17 cellular contexts compared by ENCODE assay signal in genomic region chr7:155305251-155305904, GRCh38. TPM values are rescaled to one million over a fixed set of nuclear protein-coding genes. Genes with fewer than 3 reads are reported as not detected.
A peak's percentile ranks its signal among the peaks of the same experiment; 100 is the strongest.
DNase-seq lines count a peak whose midpoint lies in the region; ATAC-seq, FAIRE-seq and TF ChIP-seq lines count a peak whose summit lies in the region.
"Had no signal": no experiment of that assay in that cellular context is flagged by ENCODE, and none has a peak within 500 bp of the region (broad histone marks: within the 10 kb centered on the region; RNA-seq: fewer than 3 reads in every experiment).

No MANE protein-coding gene starts in this region.

- no peaks in the 10 kb centered on the region for H4K20me1 ChIP-seq in H9 (ENCODE audit: control insufficient read depth, insufficient read depth, insufficient read length)

- no peak overlapping the region for H3K56ac ChIP-seq in H9 (ENCODE audit: insufficient read length, low read depth, low read length)

- peaks cover 82% of the 10 kb centered on the region for H3K36me3 Mint-ChIP-seq in Calu3 (ENCODE audit: insufficient read depth, unreplicated experiment)
- H3K36me3 Mint-ChIP-seq in H9 (ENCODE audit: insufficient read depth in 1 of 3, low read depth in 3 of 3): peaks cover 50 to 73% (median 72%) of the 10 kb centered on the region in 3 experiments
- peaks cover 80% of the 10 kb centered on the region for H3K36me3 Mint-ChIP-seq in nephron progenitor cell (ENCODE audit: low read depth)

- H3K27ac Mint-ChIP-seq in Calu3 (ENCODE audit: unreplicated experiment) (peak overlapping the region; percentile 33), H9 (peak overlapping the region in 2 of 3 experiments; percentile 53 to 92; a peak in 3 of 7 replicates), nephron progenitor cell (peak overlapping the region; percentile 71)
- H3K27ac Mint-ChIP-seq: activated naive CD8-positive, alpha-beta T cell treated with anti-CD3 and anti-CD28 coated beads, Interleukin-2, amount 10 ng/mL, durations not matched to agents 7 days and 5 days; activated T-helper 1 cell treated with anti-CD3 and anti-CD28 coated beads, Interleukin-12 subunit alpha, Interleukin-12 subunit beta, Interleukin-2, Interleukin-4 antibody, amounts not matched to agents 30 ng/mL and 10 ng/mL and 1 ng/mL, durations not matched to agents 14 hours and 24 hours and 36 hours had no signal

- CTCF ChIA-PET in Calu3 (lab: Charles Lee): no interaction called here

- H4K5ac ChIP-seq in H9 (ENCODE audit: insufficient read length, low read depth, low read length): no peak overlapping the region

- no peak overlapping the region for H2BK15ac ChIP-seq in H9 (ENCODE audit: low read depth, low read length)

- H3K23me2 ChIP-seq in H9 (ENCODE audit: insufficient read length, low read depth, low read length, poor library complexity, severe bottlenecking): no peaks in the 10 kb centered on the region

- DNase-seq in Calu3 (no peak), H9 (no peak), bronchial epithelial cell (ENCODE audit: low read depth) (peak; percentile 26), nephron progenitor cell (no peak), NCI-H345 (lab: John Stamatoyannopoulos, UW) (no peak), NCI-H526 (lab: John Stamatoyannopoulos, UW) (no peak)
- DNase-seq: activated naive CD8-positive, alpha-beta T cell treated with anti-CD3 and anti-CD28 coated beads, Interleukin-2, amount 10 ng/mL, durations not matched to agents 7 days and 5 days; NCI-H1417 treated with DMSO at 0.1 percent for 48 hours; NCI-H524 treated with DMSO at 0.1 percent for 48 hours; Right ventricle myocardium superior; T-cell had no signal

- no peak overlapping the region for H3K9ac ChIP-seq in H9 (ENCODE audit: extremely low read depth, insufficient read length, low read length)

- peaks cover 18% of the 10 kb centered on the region for H3K36me3 ChIP-seq in bronchial epithelial cell (ENCODE audit: control insufficient read depth, insufficient read depth, low read length)

- no peak for ATAC-seq in GM21360 (IDR thresholded peaks at IDR 0.05; ENCODE audit: unreplicated experiment)
- ATAC-seq: esophagus mucosa, HCT116, T-cell had no signal

- H3K9me3 ChIP-seq in H9 (ENCODE audit: control insufficient read depth, low read depth, low read length): no peaks in the 10 kb centered on the region
- H3K9me3 ChIP-seq: thoracic aorta had no signal

- H3K14ac ChIP-seq in H9 (ENCODE audit: insufficient read depth, low read length): no peak overlapping the region

- no peaks in the 10 kb centered on the region for H3K9me3 Mint-ChIP-seq in Calu3 (ENCODE audit: low read depth, unreplicated experiment)
- no peaks in the 10 kb centered on the region for H3K9me3 Mint-ChIP-seq in H9
- H3K9me3 Mint-ChIP-seq in nephron progenitor cell: no peaks in the 10 kb centered on the region
- H3K9me3 Mint-ChIP-seq: activated naive CD8-positive, alpha-beta T cell treated with anti-CD3 and anti-CD28 coated beads, Interleukin-2, amount 10 ng/mL, durations not matched to agents 7 days and 5 days; activated T-helper 1 cell treated with anti-CD3 and anti-CD28 coated beads, Interleukin-12 subunit alpha, Interleukin-12 subunit beta, Interleukin-2, Interleukin-4 antibody, amounts not matched to agents 30 ng/mL and 10 ng/mL and 1 ng/mL, durations not matched to agents 14 hours and 24 hours and 36 hours; T-cell had no signal

- no peak overlapping the region for H3K4me3 Mint-ChIP-seq in Calu3 (ENCODE audit: low read depth, unreplicated experiment)
- H3K4me3 Mint-ChIP-seq in H9: no peak overlapping the region
- no peak overlapping the region for H3K4me3 Mint-ChIP-seq in nephron progenitor cell
- H3K4me3 Mint-ChIP-seq: activated naive CD8-positive, alpha-beta T cell treated with anti-CD3 and anti-CD28 coated beads, Interleukin-2, amount 10 ng/mL, durations not matched to agents 7 days and 5 days; activated T-helper 1 cell treated with anti-CD3 and anti-CD28 coated beads, Interleukin-12 subunit alpha, Interleukin-12 subunit beta, Interleukin-2, Interleukin-4 antibody, amounts not matched to agents 30 ng/mL and 10 ng/mL and 1 ng/mL, durations not matched to agents 14 hours and 24 hours and 36 hours; T-cell had no signal

- peak overlapping the region; percentile 20 for H3K27ac ChIP-seq in H9 (ENCODE audit: insufficient read length, low read depth, low read length)
- H3K27ac ChIP-seq: thoracic aorta, VCaP had no signal

- no peak overlapping the region for H2BK12ac ChIP-seq in H9 (ENCODE audit: insufficient read length, low read depth, low read length)

- no peak overlapping the region for H2BK5ac ChIP-seq in H9 (ENCODE audit: insufficient read length, low read length)

- H3K27me3 ChIP-seq in H9 (ENCODE audit: insufficient read depth, low read length): no peaks in the 10 kb centered on the region
- no peaks in the 10 kb centered on the region for H3K27me3 ChIP-seq in bronchial epithelial cell (ENCODE audit: control insufficient read depth, insufficient read depth, low read length)

- H2BK120ac ChIP-seq in H9 (ENCODE audit: low read depth, low read length, poor library complexity, severe bottlenecking): no peak overlapping the region

- no peak overlapping the region for H2AFZ ChIP-seq in H9 (ENCODE audit: low read length)

- H3K4me1 Mint-ChIP-seq in Calu3 (ENCODE audit: low read depth, unreplicated experiment) (peaks cover 38% of the 10 kb centered on the region), H9 (peaks cover 17 to 28% of the 10 kb centered on the region in 2 experiments), nephron progenitor cell (peaks cover 20% of the 10 kb centered on the region)

- no CpG with 5 or more reads among the region's 8 CpGs for WGBS in H9 (ENCODE audit: extremely low coverage, insufficient read length, low lambda C conversion rate)

- H2BK20ac ChIP-seq in H9 (ENCODE audit: low read depth, low read length, poor library complexity, severe bottlenecking): no peak overlapping the region

- no TSS peak for BruUV-seq in Calu3 (replicated peaks; lab: Mats Ljungman, UMichigan)

- H3K79me2 ChIP-seq in H9 (ENCODE audit: insufficient read depth, low read length): peaks cover 10% of the 10 kb centered on the region; the same call in 1 of the 2 replicates

- H4K8ac ChIP-seq in H9 (replicated peaks; ENCODE audit: insufficient read length, low read depth, low read length): no peak overlapping the region

- intact Hi-C loops in Calu3 (cut with micrococcal nuclease; ENCODE audit: unreplicated experiment): no loop called here

- no peak overlapping the region for H2AK5ac ChIP-seq in H9 (ENCODE audit: insufficient read length, low read length)

- H3T11ph ChIP-seq in H9 (ENCODE audit: low read length): no peak overlapping the region

- no peak overlapping the region for H3K23ac ChIP-seq in H9 (ENCODE audit: insufficient read length, low read depth, low read length)

- no peak overlapping the region for H3K4ac ChIP-seq in H9 (ENCODE audit: low read depth, low read length)

- peaks cover 6% of the 10 kb centered on the region for H3K79me1 ChIP-seq in H9 (ENCODE audit: insufficient read depth, low read depth, low read length, poor library complexity, severe bottlenecking)

- no peak overlapping the region for H3K18ac ChIP-seq in H9 (ENCODE audit: insufficient read length, low read depth, low read length)

- H3K27me3 Mint-ChIP-seq in Calu3 (ENCODE audit: unreplicated experiment) (no peaks in the 10 kb centered on the region), H9 (ENCODE audit: low read depth) (no peaks in the 10 kb centered on the region), nephron progenitor cell (ENCODE audit: low read depth, poor library complexity) (no peaks in the 10 kb centered on the region)
- H3K27me3 Mint-ChIP-seq: activated naive CD8-positive, alpha-beta T cell treated with anti-CD3 and anti-CD28 coated beads, Interleukin-2, amount 10 ng/mL, durations not matched to agents 7 days and 5 days; T-cell had no signal

- H3K4me2 ChIP-seq in H9 (ENCODE audit: insufficient read depth, insufficient read length, low read length): no peak overlapping the region

- H4K91ac ChIP-seq in H9 (ENCODE audit: insufficient read length, low read depth, low read length): no peak overlapping the region

- FAIRE-seq in bronchial epithelial cell (lab: Jason Lieb, UNC): no peak

- no peak for TF ChIP-seq CTCF in Calu3 (IDR thresholded peaks at IDR 0.05; ENCODE audit: unreplicated experiment)
- TF ChIP-seq CTCF in H9 (conservative IDR thresholded peaks at IDR 0.05): no peak
- TF ChIP-seq CTCF in bronchial epithelial cell (IDR thresholded peaks at IDR 0.05; ENCODE audit: insufficient read depth, low read length, severe bottlenecking): no peak
- TF ChIP-seq CTCF in nephron progenitor cell (IDR thresholded peaks at IDR 0.05): no peak

- no peak overlapping the region for H3K4me3 ChIP-seq in bronchial epithelial cell (ENCODE audit: low read depth, low read length)
- H3K4me3 ChIP-seq: thoracic aorta had no signal

- H3K4me1 ChIP-seq in H9 (ENCODE audit: insufficient read depth, low read length): 0 out of 2 replicates have a peak, but pooled peaks cover 4% of the 10 kb centered on the region

RNA-seq across cellular contexts. Expression of gene INSIG1, which starts 7.7 kb away (rescaled TPM):
- total RNA-seq in Calu3 (2022): 60.0 and 71.3 TPM in 2 replicates
- 23.3 and 24.2 TPM in 2 replicates for total RNA-seq in H9 (2021)
- 14.2 and 36.6 TPM in 2 replicates for total RNA-seq in bronchial epithelial cell
